ENCODE assay signal across 9 cellular contexts in genomic region chr15:52261498-52262242, GRCh38. TPM values are rescaled to one million over a fixed set of nuclear protein-coding genes. Genes with fewer than 3 reads are reported as not detected.
DNase-seq lines count a peak whose midpoint lies in the region; ATAC-seq, FAIRE-seq and TF ChIP-seq lines count a peak whose summit lies in the region.
"Had no signal": no experiment of that assay in that cellular context is flagged by ENCODE, and none has a peak within 500 bp of the region (broad histone marks: within the 10 kb centered on the region; RNA-seq: fewer than 3 reads in every experiment).

No MANE protein-coding gene starts in this region.

- POLR2A ChIA-PET in K562 (lab: Yijun Ruan, JAX): interaction anchor here (0.6 to 0.8 kb wide), 2 partner anchors 13 to 491 kb away, joined by 4 to 6 read pairs; no protein-coding TSS in a partner anchor

- peak overlapping the region; percentile 27 for H3K4me2 ChIP-seq in BLaER1
- no peak overlapping the region for H3K4me2 ChIP-seq in K562 (ENCODE audit: insufficient read depth, low read length)

- no peaks in the 10 kb centered on the region for H3K79me2 ChIP-seq in K562 (ENCODE audit: control insufficient read depth, insufficient read depth, low read length)

- H3K36me3 ChIP-seq in BLaER1 (peaks cover 67% of the 10 kb centered on the region), K562 (ENCODE audit: control insufficient read depth, insufficient read depth, low read length) (no peaks in the 10 kb centered on the region), iPS-18a (ENCODE audit: control insufficient read depth, low read depth, low read length) (peaks cover 19% of the 10 kb centered on the region)

- H3K27ac ChIP-seq in BLaER1 (no peak overlapping the region), K562 (ENCODE audit: extremely low read depth, low read depth, low read length) (no peak overlapping the region), iPS-18a (ENCODE audit: low read length) (peak overlapping the region; percentile 94)

- H3K9me1 ChIP-seq in K562 (ENCODE audit: control insufficient read depth, insufficient read depth, low read length): no peaks in the 10 kb centered on the region

- no TSS peak for BruUV-seq in K562 (replicated peaks; lab: Mats Ljungman, UMichigan)

- FAIRE-seq in K562 (lab: Jason Lieb, UNC): no peak
- FAIRE-seq: TTC549 had no signal

- H3K4me3 ChIP-seq in BLaER1 (no peak overlapping the region), K562 (no peak overlapping the region), iPS-18a (ENCODE audit: low read length) (peak overlapping the region; percentile 3)

- H3K27me3 ChIP-seq in BLaER1: no peaks in the 10 kb centered on the region
- H3K27me3 ChIP-seq in K562 (ENCODE audit: control insufficient read depth in 2 of 2, insufficient read depth in 2 of 2, low read length in 2 of 2): peaks cover 23 to 63% of the 10 kb centered on the region in 2 experiments; a peak in 4 of 5 replicates
- no peaks in the 10 kb centered on the region for H3K27me3 ChIP-seq in iPS-18a (ENCODE audit: control insufficient read depth, insufficient read depth, low read length)

- CTCF ChIA-PET in K562 (lab: Yijun Ruan, JAX; ENCODE audit: low intra/inter-chr PET ratio): no interaction called here

- intact Hi-C loops in K562 (cut with micrococcal nuclease): no loop called here

- H3K4me1 ChIP-seq in BLaER1: peaks cover 26% of the 10 kb centered on the region
- H3K4me1 ChIP-seq in K562 (replicated peaks in 1 of 2; ENCODE audit: control insufficient read depth in 2 of 2, insufficient read depth in 2 of 2, low read length in 2 of 2): no peaks in the 10 kb centered on the region
- peaks cover 37% of the 10 kb centered on the region for H3K4me1 ChIP-seq in iPS-18a (ENCODE audit: control insufficient read depth, low read depth, low read length)

- no peak overlapping the region for H2AFZ ChIP-seq in K562 (ENCODE audit: low read depth, low read length)

- H3K9me3 ChIP-seq in BLaER1 (no peaks in the 10 kb centered on the region), K562 (replicated peaks; ENCODE audit: control insufficient read depth, insufficient read depth, low read depth, low read length) (no peaks in the 10 kb centered on the region), iPS-18a (ENCODE audit: control insufficient read depth, low read depth, low read length) (no peaks in the 10 kb centered on the region)

- no peak for TF ChIP-seq RAD21 in K562 (CRISPR knock-in tag; conservative IDR thresholded peaks at IDR 0.05 in 1 of 2, IDR thresholded peaks at IDR 0.05 in 1 of 2)

- DNase-seq in SK-MEL-5 (ENCODE audit: low read depth, low spot score): peak; percentile 83
- peak in 1 of 4 experiments; percentile 7 for DNase-seq in K562 (ENCODE audit: extremely low read depth in 1 of 4, low spot score in 3 of 4)
- peak; percentile 17 to 54 for DNase-seq in stimulated activated CD4-positive, alpha-beta T cell treated with anti-CD3 and anti-CD28 coated beads, Interleukin-12 subunit alpha, Interleukin-12 subunit beta, amount 100 ng/mL, for 24 hours (ENCODE audit: low read depth in 2 of 2)
- no peak for DNase-seq in NCI-H1436 treated with DMSO at 0.1 percent for 48 hours (lab: John Stamatoyannopoulos, UW)

- no peak overlapping the region; the same call in 1 of the 2 replicates for H3K9ac ChIP-seq in BLaER1
- no peak overlapping the region for H3K9ac ChIP-seq in K562 (ENCODE audit: insufficient read depth in 1 of 2, low read depth in 2 of 2, low read length in 2 of 2)
- peak overlapping the region; percentile 64 for H3K9ac ChIP-seq in iPS-18a (ENCODE audit: low read length)

- H4K20me1 ChIP-seq in BLaER1: peaks cover 18% of the 10 kb centered on the region
- no peaks in the 10 kb centered on the region for H4K20me1 ChIP-seq in K562 (replicated peaks; ENCODE audit: control insufficient read depth, insufficient read depth, low read length)

- no peak for TF ChIP-seq POLR2A in K562 (conservative IDR thresholded peaks at IDR 0.05)

- no peak for TF ChIP-seq EP300 in K562 (IDR thresholded peaks at IDR 0.05; ENCODE audit: low read length)

- WGBS in K562 (ENCODE audit: insufficient coverage, low coverage, missing lambda C conversion rate): 4% methylated on average over 7 of the region's 8 CpGs

- in situ Hi-C loops in SK-MEL-5 (cut with HindIII; ENCODE audit: low pct_unique_long_range_greater_than_20kb, low sequenced_read_pairs): loop anchor here (25.0 kb wide), 1 partner anchor 476 kb away; no protein-coding TSS in a partner anchor
- in situ Hi-C loops in K562 (cut with MboI): loop anchor here (25.0 kb wide), 1 partner anchor 926 kb away; no protein-coding TSS in a partner anchor

- peak; percentile 99 for ATAC-seq in GM19035 (IDR thresholded peaks at IDR 0.05; ENCODE audit: unreplicated experiment)
- peak; percentile 99 for ATAC-seq in HG03135 (IDR thresholded peaks at IDR 0.05; ENCODE audit: unreplicated experiment)
- ATAC-seq in K562: peak; percentile 69; the same call in 2 of the 3 replicates

- no peak for TF ChIP-seq CTCF in K562 (IDR thresholded peaks at IDR 0.05 in 2 of 3, conservative IDR thresholded peaks at IDR 0.05 in 1 of 3; ENCODE audit: insufficient read depth in 2 of 3, low read depth in 1 of 3, low read length in 3 of 3)

TF ChIP-seq in K562, 482 proteins besides CTCF, POLR2A, EP300 and RAD21:
- peak in 1 of 2 experiments; percentile 82; a peak in 2 of 4 replicates for TF ChIP-seq SRF (CRISPR knock-in tag; IDR thresholded peaks at IDR 0.05)
- TF ChIP-seq VEZF1 (CRISPR knock-in tag; IDR thresholded peaks at IDR 0.05): peak; percentile 61; the same call in 1 of the 2 replicates
- TF ChIP-seq, protein P1, sequence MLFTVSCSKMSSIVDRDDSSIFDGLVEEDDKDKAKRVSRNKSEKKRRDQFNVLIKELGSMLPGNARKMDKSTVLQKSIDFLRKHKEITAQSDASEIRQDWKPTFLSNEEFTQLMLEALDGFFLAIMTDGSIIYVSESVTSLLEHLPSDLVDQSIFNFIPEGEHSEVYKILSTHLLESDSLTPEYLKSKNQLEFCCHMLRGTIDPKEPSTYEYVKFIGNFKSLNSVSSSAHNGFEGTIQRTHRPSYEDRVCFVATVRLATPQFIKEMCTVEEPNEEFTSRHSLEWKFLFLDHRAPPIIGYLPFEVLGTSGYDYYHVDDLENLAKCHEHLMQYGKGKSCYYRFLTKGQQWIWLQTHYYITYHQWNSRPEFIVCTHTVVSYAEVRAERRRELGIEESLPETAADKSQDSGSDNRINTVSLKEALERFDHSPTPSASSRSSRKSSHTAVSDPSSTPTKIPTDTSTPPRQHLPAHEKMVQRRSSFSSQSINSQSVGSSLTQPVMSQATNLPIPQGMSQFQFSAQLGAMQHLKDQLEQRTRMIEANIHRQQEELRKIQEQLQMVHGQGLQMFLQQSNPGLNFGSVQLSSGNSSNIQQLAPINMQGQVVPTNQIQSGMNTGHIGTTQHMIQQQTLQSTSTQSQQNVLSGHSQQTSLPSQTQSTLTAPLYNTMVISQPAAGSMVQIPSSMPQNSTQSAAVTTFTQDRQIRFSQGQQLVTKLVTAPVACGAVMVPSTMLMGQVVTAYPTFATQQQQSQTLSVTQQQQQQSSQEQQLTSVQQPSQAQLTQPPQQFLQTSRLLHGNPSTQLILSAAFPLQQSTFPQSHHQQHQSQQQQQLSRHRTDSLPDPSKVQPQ (CRISPR knock-in tag; IDR thresholded peaks at IDR 0.05; ENCODE audit: borderline replicate concordance): no peak

RNA-seq across cellular contexts. Expression of gene MYO5C, which starts 33.9 kb away (rescaled TPM):
- 0.03 and 0.11 TPM in 2 replicates for total RNA-seq in SK-MEL-5 (2014; rRNA removed; shearing (Covaris generic))
- polyA plus RNA-seq in SK-MEL-5 (2015; cell fraction: cytosol; rRNA removed): 0.03 and 0.12 TPM in 2 replicates
- 0.07 and 0.34 TPM in 2 replicates for polyA plus RNA-seq in SK-MEL-5 (2015; cell fraction: nucleus; rRNA removed)
- total RNA-seq in K562 (2011; cell fraction: chromatin; rRNA removed; ENCODE audit: low replicate concordance): not detected in 2 replicates
- not detected in 2 replicates for total RNA-seq in K562 (2011; cell fraction: nucleolus; rRNA removed)
- not detected in 2 replicates for total RNA-seq in K562 (2011; cell fraction: nucleoplasm; rRNA removed)
- total RNA-seq in K562 (2014; rRNA removed) (not detected in 2 replicates), K562 (2014; rRNA removed; fragmentation: Illumina TruSeq; extraction: Trizol) (0.03 TPM in 1 of 2 replicates, not detected in the other), K562 (2015; rRNA removed; fragmentation: Illumina TruSeq; extraction: Trizol) (not detected in 2 replicates), K562 (2021) (0.24 and 0.45 TPM in 2 replicates)
- polyA plus RNA-seq in K562 (2011; rRNA removed) (not detected in 2 replicates), K562 (2014; fragmentation: Illumina TruSeq; extraction: Trizol) (not detected in 2 replicates), K562 (2014; fragmentation: Nextera tagmentation; extraction: Ambion mirVana) (under 1 TPM in 1 of 2 experiments, not detected in 1; 0.01 TPM), K562 (2014; rRNA removed) (not detected in 2 replicates)
- polyA plus RNA-seq in K562 (2011; cell fraction: cytosol; rRNA removed): not detected in 2 replicates
- polyA plus RNA-seq in K562 (2011; cell fraction: nucleus; rRNA removed): not detected in 2 replicates
- polyA plus RNA-seq in K562 (2012): 0.01 TPM in 1 of 2 replicates, not detected in the other
- polyA minus RNA-seq in K562 (2011; rRNA and poly(A)+ RNA removed): not detected in 2 replicates
- not detected in 2 replicates for polyA minus RNA-seq in K562 (2011; cell fraction: cytosol; rRNA and poly(A)+ RNA removed)
- not detected in 2 replicates for polyA minus RNA-seq in K562 (2011; cell fraction: nucleus; rRNA and poly(A)+ RNA removed)
